In the genomic region with DNA sequence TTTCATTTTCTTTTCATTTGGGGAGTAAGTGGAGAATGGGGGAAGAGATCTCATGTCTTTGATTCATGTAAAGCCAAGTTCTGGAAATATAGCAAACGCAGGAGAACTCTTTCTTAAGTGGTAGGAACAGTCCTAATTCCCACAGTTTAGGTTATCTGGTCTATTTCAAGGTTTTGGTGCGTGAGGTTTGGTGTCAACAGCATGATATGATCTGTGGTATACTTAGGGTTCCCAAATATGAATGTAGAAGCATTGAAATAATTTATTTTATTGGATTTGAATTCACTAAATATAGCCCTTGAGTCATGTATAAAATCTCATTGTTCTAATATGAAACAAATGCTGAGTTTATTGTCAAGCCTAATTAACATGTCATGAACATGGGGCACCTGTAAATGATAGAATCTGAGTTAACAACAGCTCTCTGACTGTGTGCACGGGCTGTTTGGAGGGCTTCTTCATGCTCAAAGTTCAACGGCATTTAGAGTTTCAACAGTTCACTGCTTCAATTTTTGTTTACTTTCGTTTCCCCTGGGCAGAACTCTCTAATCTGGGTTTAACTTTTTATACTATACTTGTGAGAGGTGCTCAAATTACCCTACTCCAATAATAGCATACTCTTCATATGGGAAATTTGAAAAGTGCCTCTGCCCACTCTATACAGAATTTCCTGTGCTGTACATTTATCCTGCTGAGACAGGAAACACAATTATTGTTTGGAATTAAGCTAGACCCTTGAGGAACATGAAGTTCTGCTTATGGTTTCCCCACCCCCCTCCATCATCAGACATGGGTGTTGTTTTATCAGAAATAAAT, we compare ENCODE assay signal across 8 cellular contexts.
DNase-seq lines count a peak whose midpoint lies in the region; ATAC-seq and TF ChIP-seq lines count a peak whose summit lies in the region.

No MANE protein-coding gene starts in this region.

- CTCF ChIA-PET in activated CD4-positive, alpha-beta memory T cell treated with anti-CD3 and anti-CD28 coated beads for 36 hours (lab: Charles Lee): interaction anchor here (0.7 kb wide), 2 partner anchors 27 to 129 kb away, joined by 3 read pairs; no protein-coding TSS in a partner anchor

- DNase-seq in NCI-H510A treated with DMSO at 0.1 percent for 48 hours (lab: John Stamatoyannopoulos, UW): peak; percentile 16
- no peak for DNase-seq in NCI-H510A (lab: John Stamatoyannopoulos, UW)
- DNase-seq in activated CD4-positive, alpha-beta memory T cell treated with anti-CD3 and anti-CD28 coated beads for 36 hours: no peak
- DNase-seq in hepatocyte (ENCODE audit: low spot score): peak; percentile 51
- no peak for DNase-seq in stimulated activated naive CD8-positive, alpha-beta T cell treated with anti-CD3 and anti-CD28 coated beads, Interleukin-15, amount 100 ng/mL, for 72 hours
- DNase-seq in midbrain (lab: John Stamatoyannopoulos, UW): no peak

- no peaks in the 10 kb centered on the region for H3K9me3 ChIP-seq in hepatocyte (ENCODE audit: low read depth)

- no peaks in the 10 kb centered on the region for H3K79me2 ChIP-seq in hepatocyte

- intact Hi-C loops in activated CD4-positive, alpha-beta memory T cell treated with anti-CD3 and anti-CD28 coated beads for 36 hours (cut with micrococcal nuclease): loop anchor here (5.0 kb wide), 1 partner anchor 37 kb away; no protein-coding TSS in a partner anchor

- H2AFZ ChIP-seq in hepatocyte: no peak overlapping the region

- H3K27ac Mint-ChIP-seq in activated CD4-positive, alpha-beta memory T cell treated with anti-CD3 and anti-CD28 coated beads for 36 hours: peak overlapping the region; percentile 71
- peak overlapping the region; percentile 96 to 97 for H3K27ac Mint-ChIP-seq in stimulated activated naive CD8-positive, alpha-beta T cell treated with anti-CD3 and anti-CD28 coated beads, Interleukin-15, amount 100 ng/mL, for 72 hours

- H3K4me2 ChIP-seq in hepatocyte: peak overlapping the region; percentile 68

- 27% methylated on average over 5 of the region's 5 CpGs for WGBS in hepatocyte (ENCODE audit: low lambda C conversion rate, missing lambda C conversion rate)

- no peak overlapping the region for H3K4me3 ChIP-seq in hepatocyte

- ATAC-seq in HG03196 (IDR thresholded peaks at IDR 0.05; ENCODE audit: unreplicated experiment) (peak; percentile 38), HG02973 (IDR thresholded peaks at IDR 0.05; ENCODE audit: unreplicated experiment) (no peak)
- no peak for ATAC-seq in stimulated activated naive CD8-positive, alpha-beta T cell treated with anti-CD3 and anti-CD28 coated beads, Interleukin-15, amount 100 ng/mL, for 72 hours

- peaks cover 2% of the 10 kb centered on the region for H3K9me3 Mint-ChIP-seq in activated CD4-positive, alpha-beta memory T cell treated with anti-CD3 and anti-CD28 coated beads for 36 hours
- H3K9me3 Mint-ChIP-seq in stimulated activated naive CD8-positive, alpha-beta T cell treated with anti-CD3 and anti-CD28 coated beads, Interleukin-15, amount 100 ng/mL, for 72 hours: peaks cover 9 to 12% of the 10 kb centered on the region in 2 donors

- H3K27me3 ChIP-seq in hepatocyte: no peaks in the 10 kb centered on the region

- no peaks in the 10 kb centered on the region for H3K36me3 ChIP-seq in hepatocyte (replicated peaks; ENCODE audit: insufficient read depth, low read depth)

- no peaks in the 10 kb centered on the region for H4K20me1 ChIP-seq in hepatocyte (ENCODE audit: insufficient read depth, poor library complexity, severe bottlenecking)

- no peaks in the 10 kb centered on the region for H3K9me2 ChIP-seq in hepatocyte (replicated peaks; ENCODE audit: insufficient read depth)

- H3K4me1 ChIP-seq in hepatocyte (ENCODE audit: insufficient read depth): peaks cover 36% of the 10 kb centered on the region

- H3K27ac ChIP-seq in hepatocyte: peak overlapping the region; percentile 96

- no peaks in the 10 kb centered on the region for H3K36me3 Mint-ChIP-seq in activated CD4-positive, alpha-beta memory T cell treated with anti-CD3 and anti-CD28 coated beads for 36 hours

- H3K4me3 Mint-ChIP-seq in activated CD4-positive, alpha-beta memory T cell treated with anti-CD3 and anti-CD28 coated beads for 36 hours: peak overlapping the region; percentile 76
- H3K4me3 Mint-ChIP-seq in stimulated activated naive CD8-positive, alpha-beta T cell treated with anti-CD3 and anti-CD28 coated beads, Interleukin-15, amount 100 ng/mL, for 72 hours: peak overlapping the region; percentile 83 to 87

- no peaks in the 10 kb centered on the region for H3K27me3 Mint-ChIP-seq in activated CD4-positive, alpha-beta memory T cell treated with anti-CD3 and anti-CD28 coated beads for 36 hours
- H3K27me3 Mint-ChIP-seq in stimulated activated naive CD8-positive, alpha-beta T cell treated with anti-CD3 and anti-CD28 coated beads, Interleukin-15, amount 100 ng/mL, for 72 hours: no peaks in the 10 kb centered on the region

- TF ChIP-seq CTCF in hepatocyte (IDR thresholded peaks at IDR 0.05; ENCODE audit: poor library complexity): no peak

- peaks cover 50% of the 10 kb centered on the region for H3K4me1 Mint-ChIP-seq in activated CD4-positive, alpha-beta memory T cell treated with anti-CD3 and anti-CD28 coated beads for 36 hours (ENCODE audit: low read depth)
- peaks cover 85% of the 10 kb centered on the region for H3K4me1 Mint-ChIP-seq in stimulated activated naive CD8-positive, alpha-beta T cell treated with anti-CD3 and anti-CD28 coated beads, Interleukin-15, amount 100 ng/mL, for 72 hours

- POLR2A ChIA-PET in activated CD4-positive, alpha-beta memory T cell treated with anti-CD3 and anti-CD28 coated beads for 36 hours (lab: Charles Lee): no interaction called here

Comparison
In these comparisons a context has a peak if more than half of its experiments do, and no peak if none do; other contexts are left out.
1. DNase-seq: peak in NCI-H510A treated with DMSO at 0.1 percent for 48 hours (single experiment) and hepatocyte (single experiment); none in NCI-H510A (single experiment), activated CD4-positive, alpha-beta memory T cell treated with anti-CD3 and anti-CD28 coated beads for 36 hours (single experiment), stimulated activated naive CD8-positive, alpha-beta T cell treated with anti-CD3 and anti-CD28 coated beads, Interleukin-15, amount 100 ng/mL, for 72 hours (0 of 2) and midbrain (single experiment).